Comparison of ENCODE assay signal across 17 cellular contexts in the genomic region with DNA sequence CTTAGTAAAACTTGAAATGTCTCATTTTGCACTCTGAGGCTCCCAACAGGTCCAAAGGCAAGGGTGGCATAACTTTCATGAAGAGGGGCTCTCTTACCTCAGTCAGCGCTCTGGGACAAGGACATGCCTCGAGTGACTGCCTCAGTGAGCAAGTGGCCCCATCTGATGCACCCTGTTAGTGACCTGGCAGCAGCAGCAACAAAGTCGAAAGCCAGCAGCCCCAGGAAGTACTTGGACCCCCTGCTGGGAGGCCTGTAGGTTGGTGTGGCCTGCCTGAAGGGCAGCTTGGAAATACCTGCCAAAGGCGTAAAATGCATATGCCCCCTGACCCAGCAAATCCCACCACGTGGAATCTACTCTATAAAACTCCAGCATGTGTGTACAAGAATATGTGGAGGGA. TPM values are rescaled to one million over a fixed set of nuclear protein-coding genes. Genes with fewer than 3 reads are reported as not detected.
DNase-seq lines count a peak whose midpoint lies in the region; ATAC-seq, FAIRE-seq and TF ChIP-seq lines count a peak whose summit lies in the region.
"Had no signal": no experiment of that assay in that cellular context is flagged by ENCODE, and none has a peak within 500 bp of the region (broad histone marks: within the 10 kb centered on the region; RNA-seq: fewer than 3 reads in every experiment).

No MANE protein-coding gene starts in this region.

- peak overlapping the region in 4 of 11 experiments; percentile 2 to 62 (median 28); a peak in 4 of 22 replicates for H3K27ac ChIP-seq in BLaER1 treated with 17β-estradiol and CSF1 and Interleukin-3, amounts not matched to agents 10 nM and 100 nM
- H3K27ac ChIP-seq in esophagus squamous epithelium = no peak overlapping the region

- 83 to 92% methylated on average over 5 of the region's 5 CpGs for WGBS in esophagus squamous epithelium, 2 donors

- H3K27ac Mint-ChIP-seq in activated T-helper 17 cell treated with anti-CD3 and anti-CD28 coated beads, Interleukin-2, amount 50 U/mL, for 72 hours = peak overlapping the region; percentile 80

- H3K4me1 ChIP-seq in BLaER1 treated with 17β-estradiol and CSF1 and Interleukin-3, amounts not matched to agents 10 nM and 100 nM = peaks cover 9 to 33% (median 15%) of the 10 kb centered on the region in 10 experiments; a peak in 19 of 20 replicates
- H3K4me1 ChIP-seq in esophagus squamous epithelium = no peaks in the 10 kb centered on the region
- H3K4me1 ChIP-seq: BE2C had no signal

- FAIRE-seq in HTR-8/SVneo (lab: Jason Lieb, UNC) = peak; percentile 57
- FAIRE-seq: RCC 7860 had no signal

- peaks cover 6% of the 10 kb centered on the region for H3K4me1 Mint-ChIP-seq in activated T-helper 17 cell treated with anti-CD3 and anti-CD28 coated beads, Interleukin-2, amount 50 U/mL, for 72 hours

- ATAC-seq in activated T-helper 17 cell treated with anti-CD3 and anti-CD28 coated beads, Interleukin-2, amount 50 U/mL, for 72 hours (replicated peaks) = no peak
- ATAC-seq in left colon = no peak

- H3K27me3 ChIP-seq in BLaER1 treated with 17β-estradiol and CSF1 and Interleukin-3, amounts not matched to agents 10 nM and 100 nM = no peaks in the 10 kb centered on the region
- no peaks in the 10 kb centered on the region for H3K27me3 ChIP-seq in esophagus squamous epithelium
- H3K27me3 ChIP-seq: BE2C had no signal

- peaks cover 25% of the 10 kb centered on the region for H3K36me3 Mint-ChIP-seq in activated T-helper 17 cell treated with anti-CD3 and anti-CD28 coated beads, Interleukin-2, amount 50 U/mL, for 72 hours (ENCODE audit: low read depth)

- TF ChIP-seq CTCF in esophagus squamous epithelium (IDR thresholded peaks at IDR 0.05) = no peak

- H3K36me3 ChIP-seq in BLaER1 treated with 17β-estradiol and CSF1 and Interleukin-3, amounts not matched to agents 10 nM and 100 nM = peaks cover 5 to 76% (median 49%) of the 10 kb centered on the region in 11 experiments; a peak in 21 of 22 replicates
- H3K36me3 ChIP-seq in esophagus squamous epithelium = peaks cover 0 to 82% (median 3%) of the 10 kb centered on the region in 3 donors
- H3K36me3 ChIP-seq: BE2C had no signal

- H3K4me2 ChIP-seq in BLaER1 treated with 17β-estradiol and CSF1 and Interleukin-3, amounts not matched to agents 10 nM and 100 nM = peak overlapping the region in 9 of 11 experiments; percentile 14 to 67 (median 47); a peak in 12 of 22 replicates

- no peak overlapping the region for H3K4me3 Mint-ChIP-seq in activated T-helper 17 cell treated with anti-CD3 and anti-CD28 coated beads, Interleukin-2, amount 50 U/mL, for 72 hours

- no peaks in the 10 kb centered on the region for H3K9me3 ChIP-seq in BLaER1 treated with 17β-estradiol and CSF1 and Interleukin-3, amounts not matched to agents 10 nM and 100 nM (replicated peaks in 1 of 11)
- H3K9me3 ChIP-seq in esophagus squamous epithelium = no peaks in the 10 kb centered on the region
- H3K9me3 ChIP-seq: BE2C had no signal

- H3K9me3 Mint-ChIP-seq in activated T-helper 17 cell treated with anti-CD3 and anti-CD28 coated beads, Interleukin-2, amount 50 U/mL, for 72 hours = no peaks in the 10 kb centered on the region

- no peaks in the 10 kb centered on the region for H3K27me3 Mint-ChIP-seq in activated T-helper 17 cell treated with anti-CD3 and anti-CD28 coated beads, Interleukin-2, amount 50 U/mL, for 72 hours

- peak overlapping the region in 1 of 11 experiments; percentile 26; a peak in 1 of 22 replicates for H3K9ac ChIP-seq in BLaER1 treated with 17β-estradiol and CSF1 and Interleukin-3, amounts not matched to agents 10 nM and 100 nM
- H3K9ac ChIP-seq: GM23248 had no signal

- intact Hi-C loops in left colon (cut with DNase I, micrococcal nuclease) = no loop called here
- intact Hi-C loops in esophagus squamous epithelium (cut with DNase I) = loop anchor here (10.0 kb wide), 1 partner anchor 203 kb away; no protein-coding TSS in a partner anchor

- H4K20me1 ChIP-seq in BLaER1 treated with 17β-estradiol and CSF1 and Interleukin-3, amounts not matched to agents 10 nM and 100 nM = no peaks in the 10 kb centered on the region

- TF ChIP-seq POLR2A in esophagus squamous epithelium (IDR thresholded peaks at IDR 0.05) = no peak

- no peak for DNase-seq in HTR-8/SVneo (ENCODE audit: insufficient read length, low spot score)
- peak; percentile 78 for DNase-seq in mesenteric fat pad (ENCODE audit: low spot score)
- no peak for DNase-seq in left colon
- DNase-seq in esophagus squamous epithelium (lab: John Stamatoyannopoulos, UW) = no peak
- no peak for DNase-seq in occipital lobe (lab: John Stamatoyannopoulos, UW)
- DNase-seq in NCI-H1417 treated with DMSO at 0.1 percent for 48 hours (lab: John Stamatoyannopoulos, UW) = no peak
- DNase-seq: BE2C, DMS 273 treated with DMSO at 0.1 percent for 48 hours, GM23248, NCI-H1105, NCI-H1930, NCI-H2171, SIG-M5 had no signal

- no peak overlapping the region for H3K4me3 ChIP-seq in BLaER1 treated with 17β-estradiol and CSF1 and Interleukin-3, amounts not matched to agents 10 nM and 100 nM
- no peak overlapping the region for H3K4me3 ChIP-seq in esophagus squamous epithelium
- H3K4me3 ChIP-seq: GM23248 had no signal

RNA-seq across cellular contexts. Expression of a gene that starts 13.2 kb away (rescaled TPM):
- 1 to 10 TPM; 4.5 to 4.6 TPM for total RNA-seq in activated T-helper 17 cell treated with anti-CD3 and anti-CD28 coated beads, Interleukin-2, amount 50 U/mL, for 72 hours
- total RNA-seq in mesenteric fat pad (48.1 TPM), left colon (10 to 100 TPM; 42.8 to 47.7 TPM), esophagus squamous epithelium (10 to 100 TPM in 3 of 4 donors, 1 to 10 TPM in 1; 7.5 to 24.6 (median 19.4) TPM), occipital lobe (30.7 TPM)
- total RNA-seq: HT1080 had no signal

RNA-seq across cellular contexts. Expression of a gene that starts 55.5 kb away (rescaled TPM):
- 10 to 100 TPM; 72.0 to 85.0 TPM for total RNA-seq in activated T-helper 17 cell treated with anti-CD3 and anti-CD28 coated beads, Interleukin-2, amount 50 U/mL, for 72 hours
- 131 TPM for total RNA-seq in mesenteric fat pad
- 100 to 1,000 TPM; 115 TPM for total RNA-seq in left colon
- total RNA-seq in esophagus squamous epithelium = 100 to 1,000 TPM in 2 of 4 donors, 10 to 100 TPM in 2; 77.9 to 108 (median 97.2) TPM
- total RNA-seq in occipital lobe = 33.5 TPM
